ENCODE assay signal across 11 cellular contexts in the genomic region with DNA sequence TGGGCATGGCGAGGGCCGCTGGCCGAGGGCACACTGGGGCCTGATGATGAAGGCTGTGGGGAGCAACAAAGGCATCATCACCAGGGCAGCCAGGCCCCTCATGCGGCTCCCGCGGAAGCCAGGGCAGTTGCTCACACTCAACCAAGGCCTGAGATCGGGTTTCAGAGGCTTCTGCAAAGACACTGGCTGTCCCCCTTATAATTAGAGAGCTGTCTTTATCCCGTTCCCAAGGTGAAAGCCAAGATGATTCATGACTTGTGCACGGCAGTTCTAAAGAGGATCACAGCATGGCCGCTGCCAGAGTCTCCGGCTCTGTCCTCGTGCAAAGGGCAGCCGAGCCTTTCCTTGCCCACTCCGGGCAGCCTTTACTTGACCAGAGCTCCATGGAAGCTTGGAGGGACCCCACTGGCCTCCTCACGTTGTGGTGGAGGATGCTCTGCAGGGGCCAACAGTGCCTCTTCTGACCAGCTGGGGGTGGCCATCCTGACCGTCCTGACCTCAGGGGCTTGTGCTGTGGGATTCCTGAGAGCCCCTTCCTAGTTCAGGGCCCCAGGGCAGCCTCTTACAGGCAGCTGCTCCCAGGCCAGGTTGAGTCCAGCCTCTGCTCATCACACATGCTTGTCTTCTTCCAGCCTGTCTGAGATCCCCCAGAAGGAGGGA.
DNase-seq lines count a peak whose midpoint lies in the region; ATAC-seq, FAIRE-seq and TF ChIP-seq lines count a peak whose summit lies in the region.
"Had no signal": no experiment of that assay in that cellular context is flagged by ENCODE, and none has a peak within 500 bp of the region (broad histone marks: within the 10 kb centered on the region; RNA-seq: fewer than 3 reads in every experiment).

No MANE protein-coding gene starts in this region.

- H3K4me2 ChIP-seq in astrocyte (ENCODE audit: low read length) (peak overlapping the region; percentile 27), mesendoderm (ENCODE audit: low read length) (no peak overlapping the region)

- H3K79me2 ChIP-seq in astrocyte (ENCODE audit: insufficient read depth, low read length) (no peaks in the 10 kb centered on the region), mesendoderm (ENCODE audit: control insufficient read depth, insufficient read depth, low read length) (no peaks in the 10 kb centered on the region)

- peaks cover 6% of the 10 kb centered on the region for H3K36me3 Mint-ChIP-seq in CD4-positive, CD25-positive, alpha-beta regulatory T cell
- H3K36me3 Mint-ChIP-seq in astrocyte (ENCODE audit: low read depth, unreplicated experiment) = no peaks in the 10 kb centered on the region

- H4K5ac ChIP-seq in mesendoderm (ENCODE audit: low read length) = no peak overlapping the region

- H2AK5ac ChIP-seq in mesendoderm (ENCODE audit: low read length) = no peak overlapping the region

- no peak overlapping the region for H3K23ac ChIP-seq in mesendoderm (ENCODE audit: low read length)

- H2BK15ac ChIP-seq in mesendoderm (replicated peaks; ENCODE audit: low read depth) = no peak overlapping the region

- H3K27me3 ChIP-seq in CD4-positive, CD25-positive, alpha-beta regulatory T cell (ENCODE audit: control insufficient read depth, insufficient read depth, low read length) = no peaks in the 10 kb centered on the region
- H3K27me3 ChIP-seq in astrocyte (ENCODE audit: insufficient read depth, low read length) (peaks cover 8% of the 10 kb centered on the region), mesendoderm (ENCODE audit: insufficient read depth, low read length, poor library complexity) (no peaks in the 10 kb centered on the region)

- WGBS in mesendoderm (ENCODE audit: extremely low coverage, insufficient coverage, low lambda C conversion rate) = no CpG with 5 or more reads among the region's 16 CpGs

- H3K27ac ChIP-seq in CD4-positive, CD25-positive, alpha-beta regulatory T cell (ENCODE audit: insufficient read depth, low read length, poor library complexity, severe bottlenecking) = peak overlapping the region; percentile 56
- H3K27ac ChIP-seq in astrocyte (ENCODE audit: low read depth, low read length) = no peak overlapping the region
- H3K27ac ChIP-seq in mesendoderm (ENCODE audit: low read depth, low read length) = no peak overlapping the region

- no peak overlapping the region for H2BK120ac ChIP-seq in mesendoderm (ENCODE audit: low read depth, low read length)

- H2BK5ac ChIP-seq in mesendoderm (ENCODE audit: low read length) = no peak overlapping the region

- peak overlapping the region; percentile 72 for H2AFZ ChIP-seq in astrocyte (ENCODE audit: low read depth, low read length)

- H3K79me1 ChIP-seq in mesendoderm (ENCODE audit: low read length) = no peaks in the 10 kb centered on the region

- FAIRE-seq in astrocyte (lab: Jason Lieb, UNC) = no peak

- no peak overlapping the region for H3K4me3 ChIP-seq in CD4-positive, CD25-positive, alpha-beta regulatory T cell (ENCODE audit: low read depth, low read length)
- no peak overlapping the region for H3K4me3 ChIP-seq in astrocyte (ENCODE audit: insufficient read depth, low read depth, low read length)
- H3K4me3 ChIP-seq in mesendoderm (ENCODE audit: low read length) = no peak overlapping the region

- H3K36me3 ChIP-seq in CD4-positive, CD25-positive, alpha-beta regulatory T cell (ENCODE audit: control insufficient read depth, insufficient read depth, low read length) = no peaks in the 10 kb centered on the region
- no peaks in the 10 kb centered on the region for H3K36me3 ChIP-seq in astrocyte (ENCODE audit: insufficient read depth, low read length)
- H3K36me3 ChIP-seq in mesendoderm (ENCODE audit: control insufficient read depth, insufficient read depth, low read length) = no peaks in the 10 kb centered on the region

- H3K4ac ChIP-seq in mesendoderm (ENCODE audit: low read depth, low read length) = no peak overlapping the region

- H3K9ac ChIP-seq in astrocyte (ENCODE audit: low read length) (no peak overlapping the region), mesendoderm (ENCODE audit: low read length) (no peak overlapping the region)

- H4K20me1 ChIP-seq in astrocyte (ENCODE audit: insufficient read depth, low read length) = no peaks in the 10 kb centered on the region

- H3K4me3 Mint-ChIP-seq in CD4-positive, CD25-positive, alpha-beta regulatory T cell = peak overlapping the region in 2 of 4 donors; percentile 43 to 79
- H3K4me3 Mint-ChIP-seq in astrocyte (ENCODE audit: unreplicated experiment) = no peak overlapping the region

- peak overlapping the region; percentile 17 to 78 (median 46) for H3K27ac Mint-ChIP-seq in CD4-positive, CD25-positive, alpha-beta regulatory T cell
- no peak overlapping the region for H3K27ac Mint-ChIP-seq in astrocyte (ENCODE audit: unreplicated experiment)
- H3K27ac Mint-ChIP-seq: naive thymus-derived CD8-positive, alpha-beta T cell had no signal

- peak overlapping the region; percentile 44 for H3K56ac ChIP-seq in mesendoderm (ENCODE audit: low read length)

- DNase-seq in CD4-positive, CD25-positive, alpha-beta regulatory T cell = no peak
- peak; percentile 64 for DNase-seq in HT1080 (ENCODE audit: low read depth)
- peak; percentile 61 for DNase-seq in astrocyte (ENCODE audit: low read depth)
- DNase-seq in mesendoderm = peak; percentile 48
- no peak for DNase-seq in NCI-H2029 (lab: John Stamatoyannopoulos, UW)
- DNase-seq in KG1 (lab: John Stamatoyannopoulos, UW) = no peak
- DNase-seq: activated naive CD4-positive, alpha-beta T cell; naive thymus-derived CD8-positive, alpha-beta T cell had no signal

- ATAC-seq in CD4-positive, CD25-positive, alpha-beta regulatory T cell (ENCODE audit: low read depth in 2 of 2) = no peak
- ATAC-seq in HG03175 (IDR thresholded peaks at IDR 0.05; ENCODE audit: unreplicated experiment) (no peak), GM21576 (IDR thresholded peaks at IDR 0.05; ENCODE audit: unreplicated experiment) (no peak)
- ATAC-seq: Panc1 had no signal

- H3K18ac ChIP-seq in mesendoderm (ENCODE audit: low read length) = no peak overlapping the region

- H3K9me3 Mint-ChIP-seq in CD4-positive, CD25-positive, alpha-beta regulatory T cell = peaks cover 0 to 2% (median 0%) of the 10 kb centered on the region in 7 donors
- H3K9me3 Mint-ChIP-seq in astrocyte (ENCODE audit: unreplicated experiment) = no peaks in the 10 kb centered on the region
- H3K9me3 Mint-ChIP-seq: naive thymus-derived CD8-positive, alpha-beta T cell had no signal

- H3K27me3 Mint-ChIP-seq in CD4-positive, CD25-positive, alpha-beta regulatory T cell = no peaks in the 10 kb centered on the region
- H3K27me3 Mint-ChIP-seq in astrocyte (ENCODE audit: low read depth, unreplicated experiment) = peaks cover 26% of the 10 kb centered on the region
- H3K27me3 Mint-ChIP-seq: naive thymus-derived CD8-positive, alpha-beta T cell had no signal

- peaks cover 27% of the 10 kb centered on the region for H3K4me1 ChIP-seq in CD4-positive, CD25-positive, alpha-beta regulatory T cell (ENCODE audit: control insufficient read depth, insufficient read depth, low read length, poor library complexity, severe bottlenecking)
- H3K4me1 ChIP-seq in astrocyte (ENCODE audit: insufficient read depth, low read length) (peaks cover 13% of the 10 kb centered on the region), mesendoderm (ENCODE audit: control insufficient read depth, low read depth, low read length) (peaks cover 9% of the 10 kb centered on the region)

- peaks cover 15 to 57% (median 29%) of the 10 kb centered on the region in 4 donors for H3K4me1 Mint-ChIP-seq in CD4-positive, CD25-positive, alpha-beta regulatory T cell
- peaks cover 1% of the 10 kb centered on the region for H3K4me1 Mint-ChIP-seq in astrocyte (ENCODE audit: low read depth, unreplicated experiment)

- no peak for TF ChIP-seq CTCF in astrocyte (IDR thresholded peaks at IDR 0.05; ENCODE audit: insufficient read depth, low read depth, low read length)

- H4K8ac ChIP-seq in mesendoderm (ENCODE audit: low read depth, low read length) = no peak overlapping the region

- no peaks in the 10 kb centered on the region for H3K9me3 ChIP-seq in CD4-positive, CD25-positive, alpha-beta regulatory T cell (ENCODE audit: control insufficient read depth in 2 of 2, low read length in 2 of 2)
- H3K9me3 ChIP-seq in astrocyte (ENCODE audit: insufficient read depth, low read depth, low read length) = no peaks in the 10 kb centered on the region

Comparison
In these comparisons a context has a peak if more than half of its experiments do, and no peak if none do; other contexts are left out.
1. DNase-seq: peak in HT1080 (single experiment), astrocyte (single experiment) and mesendoderm (single experiment); none in CD4-positive, CD25-positive, alpha-beta regulatory T cell (0 of 3), NCI-H2029 (single experiment) and KG1 (single experiment).